Comparison of ENCODE assay signal across 33 cellular contexts in the genomic region with DNA sequence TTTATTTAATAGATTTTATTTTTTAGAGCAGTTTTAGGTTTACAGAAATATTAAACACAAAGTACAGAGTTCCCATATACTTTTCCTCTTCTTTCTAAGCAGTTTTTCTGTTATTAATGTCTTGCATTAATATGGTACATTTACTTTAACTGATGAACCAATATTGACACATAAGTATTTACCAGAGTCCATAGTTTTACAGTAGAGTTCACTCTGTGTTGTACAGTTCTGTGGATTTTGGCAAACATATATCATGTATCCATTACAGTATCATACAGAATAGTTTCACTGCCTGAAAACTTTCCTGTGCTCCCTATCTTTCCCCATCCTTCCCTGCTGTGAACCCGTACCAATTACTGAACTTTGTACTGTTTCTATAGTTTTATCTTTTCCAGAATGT.
"Had no signal": no experiment of that assay in that cellular context is flagged by ENCODE, and none has a peak within 500 bp of the region (broad histone marks: within the 10 kb centered on the region; RNA-seq: fewer than 3 reads in every experiment).

No MANE protein-coding gene starts in this region.

- H3K9me3 ChIP-seq: adrenal gland, body of pancreas, breast epithelium had no signal

- FAIRE-seq: astrocyte, TTC549 had no signal

- H3K27me3 ChIP-seq: adrenal gland, body of pancreas, brain microvascular endothelial cell, breast epithelium had no signal

- H3K27ac ChIP-seq: adrenal gland, body of pancreas, brain microvascular endothelial cell, breast epithelium, VCaP had no signal

- DNase-seq: activated B cell treated with CpG ODN at 0.5 μM for 24 hours; activated CD4-positive, alpha-beta memory T cell treated with anti-CD3 and anti-CD28 coated beads for 36 hours; activated CD4-positive, alpha-beta T cell treated with anti-CD3 and anti-CD28 coated beads for 4 hours; activated CD4-positive, alpha-beta T cell treated with anti-CD3 and anti-CD28 coated beads, Interleukin-2, amount 10 ng/mL, durations not matched to agents 24 days and 14 days; activated CD4-positive, alpha-beta T cell treated with anti-CD3 and anti-CD28 coated beads, Interleukin-2, amount 50 U/mL, for 1 hour; activated CD4-positive, alpha-beta T cell treated with anti-CD3 and anti-CD28 coated beads, Interleukin-2, amount 50 U/mL, for 4 hours; activated CD4-positive, CD25-positive, alpha-beta regulatory T cell treated with anti-CD3 and anti-CD28 coated beads, Interleukin-2, amount 50 U/mL, for 72 hours; activated CD8-positive, alpha-beta memory T cell treated with anti-CD3 and anti-CD28 coated beads, Interleukin-2, amount 50 U/mL, for 4 hours; activated CD8-positive, alpha-beta T cell treated with anti-CD3 and anti-CD28 coated beads for 36 hours; activated effector memory CD4-positive, alpha-beta T cell treated with anti-CD3 and anti-CD28 coated beads, Interleukin-2, amount 50 U/mL, for 16 hours; activated gamma-delta T cell treated with Interleukin-2 at 50 U/mL for 16 hours; activated naive CD4-positive, alpha-beta T cell; activated naive CD4-positive, alpha-beta T cell treated with anti-CD3 and anti-CD28 coated beads for 36 hours; activated naive CD4-positive, alpha-beta T cell treated with anti-CD3 and anti-CD28 coated beads, Interleukin-2, amount 50 U/mL, for 16 hours; activated naive CD8-positive, alpha-beta T cell treated with anti-CD3 and anti-CD28 coated beads for 36 hours; activated T-cell treated with anti-CD3 and anti-CD28 coated beads for 4 hours; activated T-cell treated with anti-CD3 and anti-CD28 coated beads, Interleukin-2, amount 50 U/mL, for 1 hour; activated T-cell treated with anti-CD3 and anti-CD28 coated beads, Interleukin-2, amount 50 U/mL, for 4 hours; activated T-cell treated with anti-CD3 and anti-CD28 coated beads, Interleukin-2, amount 50 U/mL, for 72 hours; adrenal gland; amniotic stem cell; aorta; body of pancreas; brain microvascular endothelial cell; central memory CD4-positive, alpha-beta T cell; T-helper 2 cell; T-helper 9 cell had no signal

- H3K4me3 ChIP-seq: adrenal gland, body of pancreas, breast epithelium had no signal

- ATAC-seq: activated CD8-positive, alpha-beta T cell treated with anti-CD3 and anti-CD28 coated beads for 36 hours; activated naive CD4-positive, alpha-beta T cell treated with anti-CD3 and anti-CD28 coated beads, Interleukin-2, amount 50 U/mL, for 72 hours; activated T-cell treated with anti-CD3 and anti-CD28 coated beads, Interleukin-2, amount 50 U/mL, for 4 hours; activated T-cell treated with anti-CD3 and anti-CD28 coated beads, Interleukin-2, amount 50 U/mL, for 72 hours; activated T-helper 17 cell treated with anti-CD3 and anti-CD28 coated beads, Interleukin-2, amount 50 U/mL, for 72 hours; body of pancreas had no signal

- H3K36me3 ChIP-seq: adrenal gland, brain microvascular endothelial cell, breast epithelium had no signal

- H3K4me1 ChIP-seq: adrenal gland, body of pancreas, breast epithelium had no signal
